Comparison of ENCODE assay signal across 8 cellular contexts in the genomic region with DNA sequence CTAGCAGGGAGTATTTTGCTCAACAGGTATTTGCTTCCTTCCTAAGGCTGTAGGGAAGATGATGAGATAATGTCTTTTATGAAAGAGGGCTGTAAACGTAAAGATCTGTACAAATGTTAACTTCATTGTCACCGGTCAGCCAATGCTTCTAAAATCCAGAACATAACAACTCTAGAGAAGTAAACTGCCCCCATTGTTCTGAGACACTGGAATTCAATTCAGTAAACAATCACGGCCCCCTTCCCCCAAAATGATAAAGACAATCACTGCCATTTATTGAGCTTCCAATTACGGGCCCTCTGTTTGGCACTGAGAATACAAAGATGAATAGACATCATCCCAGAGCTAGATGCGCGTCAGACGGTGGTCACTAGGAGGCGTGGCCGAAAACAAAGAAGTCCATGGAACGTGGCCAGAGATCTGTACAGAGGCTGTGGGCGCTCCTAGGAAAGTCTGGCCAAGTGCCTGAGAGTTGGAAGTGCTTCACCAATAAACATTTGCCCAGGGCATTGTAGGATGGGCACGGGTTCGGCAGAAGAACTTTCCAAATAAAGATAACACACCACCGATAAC. TPM values are rescaled to one million over a fixed set of nuclear protein-coding genes. Genes with fewer than 3 reads are reported as not detected.
DNase-seq lines count a peak whose midpoint lies in the region; ATAC-seq, FAIRE-seq and TF ChIP-seq lines count a peak whose summit lies in the region.

No MANE protein-coding gene starts in this region.

- H2BK15ac ChIP-seq in mesendoderm (replicated peaks; ENCODE audit: low read depth): no peak overlapping the region

- H3K23ac ChIP-seq in mesendoderm (ENCODE audit: low read length): no peak overlapping the region

- H3K4me1 ChIP-seq in HEK293 (ENCODE audit: control insufficient read depth, insufficient read depth, low read length): no peaks in the 10 kb centered on the region
- peaks cover 15% of the 10 kb centered on the region for H3K4me1 ChIP-seq in endothelial cell of umbilical vein (ENCODE audit: control insufficient read depth, extremely low read depth, insufficient read depth, low read length)
- no peaks in the 10 kb centered on the region for H3K4me1 ChIP-seq in mesendoderm (ENCODE audit: control insufficient read depth, low read depth, low read length)

- H3K4me2 ChIP-seq in endothelial cell of umbilical vein (ENCODE audit: insufficient read depth, low read length): peak overlapping the region; percentile 92
- peak overlapping the region; percentile 47 for H3K4me2 ChIP-seq in mesendoderm (ENCODE audit: low read length)

- H2BK5ac ChIP-seq in mesendoderm (ENCODE audit: low read length): no peak overlapping the region

- no peaks in the 10 kb centered on the region for H3K9me1 ChIP-seq in endothelial cell of umbilical vein (replicated peaks; ENCODE audit: control insufficient read depth, extremely low read depth, insufficient read depth, low read length)

- H3K4ac ChIP-seq in mesendoderm (ENCODE audit: low read depth, low read length): peak overlapping the region; percentile 94

- H3K56ac ChIP-seq in mesendoderm (ENCODE audit: low read length): peak overlapping the region; percentile 100

- H4K5ac ChIP-seq in mesendoderm (ENCODE audit: low read length): no peak overlapping the region

- H2AK5ac ChIP-seq in mesendoderm (ENCODE audit: low read length): no peak overlapping the region

- H3K79me2 ChIP-seq in endothelial cell of umbilical vein (ENCODE audit: control insufficient read depth, insufficient read depth, low read length) (peaks cover 47% of the 10 kb centered on the region), mesendoderm (ENCODE audit: control insufficient read depth, insufficient read depth, low read length) (peaks cover 44% of the 10 kb centered on the region)

- H2BK120ac ChIP-seq in mesendoderm (ENCODE audit: low read depth, low read length): no peak overlapping the region

- intact Hi-C loops in endothelial cell of umbilical vein (cut with micrococcal nuclease): loop anchor here (1.0 to 5.0 kb wide), 5 partner anchors 24 to 330 kb away; partner anchors contain the start of genes FADS3 and INCENP

- peak; percentile 96 for FAIRE-seq in endothelial cell of umbilical vein (lab: Jason Lieb, UNC)

- WGBS in mesendoderm (ENCODE audit: extremely low coverage, insufficient coverage, low lambda C conversion rate): no CpG with 5 or more reads among the region's 14 CpGs

- no peak overlapping the region for H4K8ac ChIP-seq in mesendoderm (ENCODE audit: low read depth, low read length)

- H3K9ac ChIP-seq in endothelial cell of umbilical vein (replicated peaks; ENCODE audit: extremely low read depth, insufficient read depth, low read length) (peak overlapping the region; percentile 100), mesendoderm (ENCODE audit: low read length) (peak overlapping the region; percentile 96)

- peak overlapping the region; percentile 76 for H2AFZ ChIP-seq in endothelial cell of umbilical vein (ENCODE audit: low read depth, low read length)

- H3K27me3 ChIP-seq in WERI-Rb-1 (ENCODE audit: insufficient read depth, low read depth, severe bottlenecking): no peaks in the 10 kb centered on the region
- no peaks in the 10 kb centered on the region for H3K27me3 ChIP-seq in endothelial cell of umbilical vein (ENCODE audit: control insufficient read depth in 2 of 2, insufficient read depth in 2 of 2, low read length in 2 of 2)
- no peaks in the 10 kb centered on the region for H3K27me3 ChIP-seq in mesendoderm (ENCODE audit: insufficient read depth, low read length, poor library complexity)

- BruUV-seq in endothelial cell of umbilical vein (replicated peaks; lab: Mats Ljungman, UMichigan): TSS peak; percentile 79

- H3K36me3 ChIP-seq in HEK293 (ENCODE audit: control insufficient read depth in 2 of 2, insufficient read depth in 1 of 2, low read length in 2 of 2) (peaks cover 0 to 61% of the 10 kb centered on the region in 2 experiments; a peak in 2 of 3 replicates), WERI-Rb-1 (peaks cover 76% of the 10 kb centered on the region), endothelial cell of umbilical vein (ENCODE audit: control insufficient read depth in 2 of 2, extremely low read depth in 1 of 2, insufficient read depth in 2 of 2, low read length in 2 of 2) (peaks cover 4 to 34% of the 10 kb centered on the region in 2 experiments), mesendoderm (ENCODE audit: control insufficient read depth, insufficient read depth, low read length) (peaks cover 6% of the 10 kb centered on the region)

- no peak for TF ChIP-seq CTCF in HEK293 (tag by site-specific recombination; IDR thresholded peaks at IDR 0.05)
- peak; percentile 22; the same call in 1 of the 2 replicates for TF ChIP-seq CTCF in WERI-Rb-1 (IDR thresholded peaks at IDR 0.05; ENCODE audit: low read depth, low read length)
- TF ChIP-seq CTCF in endothelial cell of umbilical vein (IDR thresholded peaks at IDR 0.05; ENCODE audit: extremely low read depth in 1 of 2, insufficient read depth in 1 of 2, low read depth in 1 of 2, low read length in 2 of 2): no peak

- no peak for ATAC-seq in GM21360 (IDR thresholded peaks at IDR 0.05; ENCODE audit: unreplicated experiment)

- H3K18ac ChIP-seq in mesendoderm (ENCODE audit: low read length): peak overlapping the region; percentile 44

- peak overlapping the region; percentile 87 for H3K4me3 ChIP-seq in HEK293 (ENCODE audit: low read depth, low read length)
- H3K4me3 ChIP-seq in WERI-Rb-1 (ENCODE audit: low read depth, low read length): peak overlapping the region; percentile 98
- peak overlapping the region; percentile 70 to 91 (median 83) for H3K4me3 ChIP-seq in endothelial cell of umbilical vein (replicated peaks in 1 of 3; ENCODE audit: insufficient read depth in 1 of 3, low read depth in 1 of 3, low read length in 3 of 3)
- peak overlapping the region; percentile 93 for H3K4me3 ChIP-seq in mesendoderm (ENCODE audit: low read length)

- no peaks in the 10 kb centered on the region for H4K20me1 ChIP-seq in endothelial cell of umbilical vein (replicated peaks; ENCODE audit: control insufficient read depth, extremely low read depth, insufficient read depth, low read length)

- POLR2A ChIA-PET in HEK293 (lab: Yijun Ruan, JAX) (interaction anchor here (1.1 to 3.6 kb wide), 8 partner anchors 12 to 158 kb away, joined by 3 to 38 read pairs (median 5); partner anchors contain the start of genes FADS1 and FADS2), endothelial cell of umbilical vein (lab: Charles Lee) (interaction anchor here (1.9 kb wide), 1 partner anchor 23 kb away, joined by 13 read pairs; no protein-coding TSS in a partner anchor)

- H3K9me3 ChIP-seq in HEK293 (ENCODE audit: control insufficient read depth, insufficient read depth, low read depth, low read length): no peaks in the 10 kb centered on the region
- no peaks in the 10 kb centered on the region for H3K9me3 ChIP-seq in WERI-Rb-1 (ENCODE audit: severe bottlenecking)
- no peaks in the 10 kb centered on the region for H3K9me3 ChIP-seq in endothelial cell of umbilical vein (replicated peaks; ENCODE audit: control insufficient read depth, insufficient read depth, low read length)

- peaks cover 17% of the 10 kb centered on the region for H3K79me1 ChIP-seq in mesendoderm (ENCODE audit: low read length)

- peak overlapping the region; percentile 89 for H3K27ac ChIP-seq in HEK293 (ENCODE audit: extremely low read depth, low read depth, low read length)
- peak overlapping the region; percentile 100 for H3K27ac ChIP-seq in WERI-Rb-1
- H3K27ac ChIP-seq in endothelial cell of umbilical vein (ENCODE audit: insufficient read depth, low read depth, low read length): peak overlapping the region; percentile 99
- H3K27ac ChIP-seq in mesendoderm (ENCODE audit: low read depth, low read length): peak overlapping the region; percentile 87

- peak; percentile 71 for DNase-seq in DMS79 treated with DMSO at 0.1 percent for 48 hours (lab: John Stamatoyannopoulos, UW)
- peak; percentile 68 for DNase-seq in NCI-H146 treated with DMSO at 0.1 percent for 48 hours (lab: John Stamatoyannopoulos, UW; ENCODE audit: unreplicated experiment)
- DNase-seq in WERI-Rb-1: peak; percentile 73
- DNase-seq in endothelial cell of umbilical vein (ENCODE audit: low read depth, low spot score): peak; percentile 95
- DNase-seq in mesendoderm: peak; percentile 79
- peak; percentile 81 for DNase-seq in stromal cell of bone marrow (ENCODE audit: low read depth)

- CTCF ChIA-PET in HEK293 (lab: Yijun Ruan, JAX) (interaction anchor here (0.6 to 9.0 kb wide), 9 partner anchors 10 to 602 kb away, joined by 3 to 118 read pairs (median 4); no protein-coding TSS in a partner anchor), endothelial cell of umbilical vein (lab: Charles Lee) (interaction anchor here (1.7 to 2.6 kb wide), 6 partner anchors 12 to 316 kb away, joined by 3 to 16 read pairs (median 10); no protein-coding TSS in a partner anchor)

- peak; percentile 88 for TF ChIP-seq POLR2A in endothelial cell of umbilical vein (IDR thresholded peaks at IDR 0.05; ENCODE audit: low read depth, low read length)

- dilution Hi-C loops in endothelial cell of umbilical vein (cut with MboI; ENCODE audit: extremely low pct_ligation_motif_present, low sequenced_read_pairs): no loop called here

RNA-seq across cellular contexts. Expression of gene TMEM258, which starts 0.6 kb away (rescaled TPM):
- total RNA-seq in endothelial cell of umbilical vein: 139 and 140 TPM in 2 replicates
- polyA plus RNA-seq in endothelial cell of umbilical vein: 534 and 632 TPM in 2 replicates
- polyA plus RNA-seq in endothelial cell of umbilical vein (2011; cell fraction: cytosol; rRNA removed): 418 and 490 TPM in 2 replicates
- 98.0 and 104 TPM in 2 replicates for polyA plus RNA-seq in endothelial cell of umbilical vein (2011; cell fraction: nucleus; rRNA removed)
- 399 and 519 TPM in 2 replicates for polyA plus RNA-seq in endothelial cell of umbilical vein (2012)
- polyA minus RNA-seq in endothelial cell of umbilical vein: 266 and 269 TPM in 2 replicates
- polyA minus RNA-seq in endothelial cell of umbilical vein (2011; cell fraction: cytosol; rRNA and poly(A)+ RNA removed): 112 TPM
- 47.6 and 56.5 TPM in 2 replicates for polyA minus RNA-seq in endothelial cell of umbilical vein (2011; cell fraction: nucleus; rRNA and poly(A)+ RNA removed)
- polyA plus RNA-seq in mesendoderm (2013, experiment 1 of 2): 285 TPM
- 285 TPM for polyA plus RNA-seq in mesendoderm (2013, experiment 2 of 2)

RNA-seq across cellular contexts. Expression of gene FEN1, which starts 0.9 kb away (rescaled TPM):
- total RNA-seq in endothelial cell of umbilical vein: 57.9 and 60.5 TPM in 2 replicates
- polyA plus RNA-seq in endothelial cell of umbilical vein: 22.9 and 29.3 TPM in 2 replicates
- 38.3 and 46.5 TPM in 2 replicates for polyA plus RNA-seq in endothelial cell of umbilical vein (2011; cell fraction: cytosol; rRNA removed)
- 18.7 and 24.5 TPM in 2 replicates for polyA plus RNA-seq in endothelial cell of umbilical vein (2011; cell fraction: nucleus; rRNA removed)
- polyA plus RNA-seq in endothelial cell of umbilical vein (2012): 28.8 and 51.8 TPM in 2 replicates
- polyA minus RNA-seq in endothelial cell of umbilical vein: 43.4 and 48.2 TPM in 2 replicates
- 96.6 TPM for polyA minus RNA-seq in endothelial cell of umbilical vein (2011; cell fraction: cytosol; rRNA and poly(A)+ RNA removed)
- polyA minus RNA-seq in endothelial cell of umbilical vein (2011; cell fraction: nucleus; rRNA and poly(A)+ RNA removed): 16.6 TPM in 2 replicates
- 74.6 TPM for polyA plus RNA-seq in mesendoderm (2013, experiment 1 of 2)
- 75.1 TPM for polyA plus RNA-seq in mesendoderm (2013, experiment 2 of 2)

RNA-seq across cellular contexts. Expression of gene FADS1, which starts 25.0 kb away (rescaled TPM):
- total RNA-seq in endothelial cell of umbilical vein: 109 and 110 TPM in 2 replicates
- polyA plus RNA-seq in endothelial cell of umbilical vein: 121 and 125 TPM in 2 replicates
- polyA plus RNA-seq in endothelial cell of umbilical vein (2011; cell fraction: cytosol; rRNA removed): 73.0 and 77.1 TPM in 2 replicates
- polyA plus RNA-seq in endothelial cell of umbilical vein (2011; cell fraction: nucleus; rRNA removed): 79.5 and 82.4 TPM in 2 replicates
- 50.4 and 68.5 TPM in 2 replicates for polyA plus RNA-seq in endothelial cell of umbilical vein (2012)
- 192 and 208 TPM in 2 replicates for polyA minus RNA-seq in endothelial cell of umbilical vein
- 289 TPM for polyA minus RNA-seq in endothelial cell of umbilical vein (2011; cell fraction: cytosol; rRNA and poly(A)+ RNA removed)
- polyA minus RNA-seq in endothelial cell of umbilical vein (2011; cell fraction: nucleus; rRNA and poly(A)+ RNA removed): 51.4 and 61.8 TPM in 2 replicates
- 104 TPM for polyA plus RNA-seq in mesendoderm (2013, experiment 1 of 2)
- 102 TPM for polyA plus RNA-seq in mesendoderm (2013, experiment 2 of 2)

RNA-seq across cellular contexts. Expression of gene FADS2, which starts 36.3 kb away (rescaled TPM):
- 668 and 694 TPM in 2 replicates for total RNA-seq in endothelial cell of umbilical vein
- polyA plus RNA-seq in endothelial cell of umbilical vein: 898 and 969 TPM in 2 replicates
- 619 and 783 TPM in 2 replicates for polyA plus RNA-seq in endothelial cell of umbilical vein (2011; cell fraction: cytosol; rRNA removed)
- polyA plus RNA-seq in endothelial cell of umbilical vein (2011; cell fraction: nucleus; rRNA removed): 552 and 630 TPM in 2 replicates
- 311 and 450 TPM in 2 replicates for polyA plus RNA-seq in endothelial cell of umbilical vein (2012)
- 1,118 and 1,176 TPM in 2 replicates for polyA minus RNA-seq in endothelial cell of umbilical vein
- polyA minus RNA-seq in endothelial cell of umbilical vein (2011; cell fraction: cytosol; rRNA and poly(A)+ RNA removed): 46.5 TPM
- polyA minus RNA-seq in endothelial cell of umbilical vein (2011; cell fraction: nucleus; rRNA and poly(A)+ RNA removed): 172 and 219 TPM in 2 replicates
- 493 TPM for polyA plus RNA-seq in mesendoderm (2013, experiment 1 of 2)
- 506 TPM for polyA plus RNA-seq in mesendoderm (2013, experiment 2 of 2)

RNA-seq across cellular contexts. Expression of gene MYRF, which starts 39.4 kb away (rescaled TPM):
- 0.82 and 1.8 TPM in 2 replicates for total RNA-seq in endothelial cell of umbilical vein
- polyA plus RNA-seq in endothelial cell of umbilical vein: 0.98 and 1.1 TPM in 2 replicates
- polyA plus RNA-seq in endothelial cell of umbilical vein (2011; cell fraction: cytosol; rRNA removed): 0.49 and 0.62 TPM in 2 replicates
- polyA plus RNA-seq in endothelial cell of umbilical vein (2011; cell fraction: nucleus; rRNA removed): 1.5 and 2.2 TPM in 2 replicates
- 0.72 and 2.0 TPM in 2 replicates for polyA plus RNA-seq in endothelial cell of umbilical vein (2012)
- polyA minus RNA-seq in endothelial cell of umbilical vein: 1.3 and 1.5 TPM in 2 replicates
- 0.31 TPM for polyA minus RNA-seq in endothelial cell of umbilical vein (2011; cell fraction: cytosol; rRNA and poly(A)+ RNA removed)
- 0.63 and 1.0 TPM in 2 replicates for polyA minus RNA-seq in endothelial cell of umbilical vein (2011; cell fraction: nucleus; rRNA and poly(A)+ RNA removed)
- polyA plus RNA-seq in mesendoderm (2013, experiment 1 of 2): 3.0 TPM
- 2.6 TPM for polyA plus RNA-seq in mesendoderm (2013, experiment 2 of 2)
